23 cellular contexts compared by ENCODE assay signal in genomic region chr3:109851854-109852253, GRCh38.
"Had no signal": no experiment of that assay in that cellular context is flagged by ENCODE, and none has a peak within 500 bp of the region (broad histone marks: within the 10 kb centered on the region; RNA-seq: fewer than 3 reads in every experiment).

No MANE protein-coding gene starts in this region.

- ATAC-seq: gastroesophageal sphincter; left cardiac atrium; left ventricle myocardium superior; naive thymus-derived CD8-positive, alpha-beta T cell had no signal

- H3K36me3 Mint-ChIP-seq: brain had no signal

- H3K4me1 ChIP-seq: ascending aorta, gastroesophageal sphincter, right atrium auricular region, tibial nerve had no signal

- H3K27ac ChIP-seq: ascending aorta, cardiac muscle cell, coronary artery, dorsolateral prefrontal cortex, gastroesophageal sphincter, right atrium auricular region, tibial nerve had no signal

- H3K27ac Mint-ChIP-seq: activated naive CD8-positive, alpha-beta T cell treated with anti-CD3 and anti-CD28 coated beads, Interleukin-2, amount 10 ng/mL, durations not matched to agents 7 days and 5 days; activated T-cell treated with anti-CD3 and anti-CD28 coated beads, Interleukin-2, amount 50 U/mL, for 72 hours; brain; mesothelial cell of epicardium had no signal

- H3K27me3 ChIP-seq: ascending aorta, cardiac muscle cell, dorsolateral prefrontal cortex, gastroesophageal sphincter, right atrium auricular region, tibial nerve had no signal

- H3K4me1 Mint-ChIP-seq: brain; naive thymus-derived CD8-positive, alpha-beta T cell had no signal

- H3K4me3 ChIP-seq: ascending aorta, cardiac muscle cell, coronary artery, dorsolateral prefrontal cortex, gastroesophageal sphincter, right atrium auricular region, tibial nerve had no signal

- H3K4me3 Mint-ChIP-seq: activated naive CD8-positive, alpha-beta T cell treated with anti-CD3 and anti-CD28 coated beads, Interleukin-2, amount 10 ng/mL, durations not matched to agents 7 days and 5 days; activated T-cell treated with anti-CD3 and anti-CD28 coated beads, Interleukin-2, amount 50 U/mL, for 72 hours; brain; mesothelial cell of epicardium had no signal

- H3K27me3 Mint-ChIP-seq: activated naive CD8-positive, alpha-beta T cell treated with anti-CD3 and anti-CD28 coated beads, Interleukin-2, amount 10 ng/mL, durations not matched to agents 7 days and 5 days; brain; naive thymus-derived CD8-positive, alpha-beta T cell had no signal

- H3K36me3 ChIP-seq: ascending aorta, cardiac muscle cell, gastroesophageal sphincter, right atrium auricular region, tibial nerve had no signal

- DNase-seq: activated CD4-positive, alpha-beta T cell treated with anti-CD3 and anti-CD28 coated beads, Interleukin-2, amount 50 U/mL, for 4 hours; activated effector memory CD4-positive, alpha-beta T cell treated with Interleukin-2 at 50 U/mL for 16 hours; activated naive CD4-positive, alpha-beta T cell treated with Interleukin-2 at 50 U/mL for 16 hours; activated naive CD8-positive, alpha-beta T cell treated with anti-CD3 and anti-CD28 coated beads, Interleukin-2, amount 10 ng/mL, durations not matched to agents 7 days and 5 days; activated T-cell treated with anti-CD3 and anti-CD28 coated beads, Interleukin-2, amount 50 U/mL, for 72 hours; dorsolateral prefrontal cortex; head of caudate nucleus; hippocampal formation; left cardiac atrium; left ventricle myocardium superior; naive thymus-derived CD8-positive, alpha-beta T cell; stimulated activated CD4-positive, alpha-beta T cell treated with anti-CD3 and anti-CD28 coated beads, Interleukin-15, amount 100 ng/mL, for 24 hours; stimulated activated CD4-positive, alpha-beta T cell treated with anti-CD3 and anti-CD28 coated beads, Interleukin-2, amount 100 ng/mL, for 24 hours; stimulated activated naive CD4-positive, alpha-beta T cell treated with Interleukin-2 at 50 U/mL for 16 hours; T-helper 9 cell had no signal
